ENCODE assay signal across 20 cellular contexts in the genomic region with DNA sequence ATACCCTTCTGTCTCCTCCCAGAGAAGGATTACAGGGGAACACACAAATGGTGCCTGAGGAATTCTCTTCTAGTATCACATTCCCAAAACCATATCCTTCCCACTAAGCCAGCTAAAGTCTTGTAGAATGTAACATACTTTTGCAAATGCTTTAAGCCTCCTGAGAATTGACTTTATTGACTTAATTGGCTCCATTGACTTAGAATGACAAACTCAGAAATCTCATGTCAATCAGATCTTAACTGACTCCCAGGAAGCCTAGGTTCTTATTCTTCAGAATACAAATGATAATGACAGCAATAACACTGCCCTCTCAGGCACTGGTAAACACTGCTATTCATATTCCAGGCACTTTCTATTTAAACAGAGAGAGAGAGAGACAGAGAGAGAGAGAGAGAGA.
"Had no signal": no experiment of that assay in that cellular context is flagged by ENCODE, and none has a peak within 500 bp of the region (broad histone marks: within the 10 kb centered on the region; RNA-seq: fewer than 3 reads in every experiment).

No MANE protein-coding gene starts in this region.

- H3K27me3 ChIP-seq: MG63 had no signal

- DNase-seq: IMR-90, Karpas-422, KG1, MG63, NCI-H1092, NCI-H1105 treated with DMSO at 0.1 percent for 48 hours, NCI-H1417 treated with DMSO at 0.1 percent for 48 hours, NCI-H1694, NCI-H187 treated with DMSO at 0.1 percent for 48 hours, NCI-H2029 treated with DMSO at 0.1 percent for 48 hours, NCI-H2171 treated with DMSO at 0.1 percent for 48 hours, NCI-H345, NCI-H446 treated with DMSO at 0.1 percent for 48 hours, NCI-H510A treated with DMSO at 0.1 percent for 48 hours, NCI-H526, NCI-H774, Right ventricle myocardium superior, RPMI8226, SK-N-SH, T-helper 1 cell had no signal

- H3K36me3 ChIP-seq: MG63 had no signal

- H3K4me2 ChIP-seq: SK-N-SH had no signal

- H3K9me3 ChIP-seq: MG63, SK-N-SH had no signal

- H3K9ac ChIP-seq: SK-N-SH had no signal

- H3K9me2 ChIP-seq: SK-N-SH had no signal

- H3K4me3 ChIP-seq: MG63 had no signal
